ENCODE assay signal across 22 cellular contexts in the genomic region with DNA sequence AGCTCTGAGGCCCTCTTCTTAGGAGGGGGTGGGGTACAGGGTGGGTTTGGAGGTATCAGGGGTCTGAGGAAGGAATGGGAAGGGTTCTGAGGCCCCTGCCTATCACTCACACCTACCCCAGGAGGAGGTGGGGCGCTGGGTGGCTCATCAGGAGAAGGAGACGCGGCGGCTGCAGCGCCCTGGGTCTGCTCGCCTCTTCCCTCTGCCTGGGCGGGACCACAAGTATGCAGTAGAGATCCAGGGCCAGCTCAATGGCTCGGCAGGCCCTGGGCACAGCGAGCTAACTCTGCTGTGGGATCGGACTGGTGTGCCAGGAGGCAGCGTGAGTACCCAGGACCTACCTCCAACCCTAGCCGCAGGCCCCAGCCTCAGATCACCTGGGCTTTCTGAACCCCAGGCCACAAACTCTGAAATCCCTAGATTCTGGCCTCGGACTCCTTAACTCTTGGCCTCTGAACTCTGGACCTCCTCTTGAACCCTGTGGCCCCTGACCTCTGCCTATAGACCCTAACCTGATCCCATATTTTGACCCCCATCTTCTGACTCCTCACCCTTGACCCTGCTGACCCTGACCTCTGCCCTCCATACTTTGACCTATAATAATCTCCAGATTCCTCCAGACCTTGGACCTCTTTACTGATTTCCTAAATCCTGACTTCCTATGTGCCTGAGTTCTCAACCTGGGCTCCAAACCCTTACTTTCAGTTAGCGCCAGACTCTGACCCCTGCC. TPM values are rescaled to one million over a fixed set of nuclear protein-coding genes. Genes with fewer than 3 reads are reported as not detected.
DNase-seq lines count a peak whose midpoint lies in the region; ATAC-seq and TF ChIP-seq lines count a peak whose summit lies in the region.
"Had no signal": no experiment of that assay in that cellular context is flagged by ENCODE, and none has a peak within 500 bp of the region (broad histone marks: within the 10 kb centered on the region; RNA-seq: fewer than 3 reads in every experiment).

No MANE protein-coding gene starts in this region.

- peak; percentile 47 for DNase-seq in H7
- peak; percentile 30 for DNase-seq in HT-29 (ENCODE audit: low spot score)
- no peak for DNase-seq in nephron progenitor cell
- no peak for DNase-seq in CD4-positive, alpha-beta T cell
- DNase-seq in OCI-LY7 (ENCODE audit: low spot score) = no peak
- DNase-seq: Caco-2; CD4-positive, alpha-beta memory T cell; DMS 273 treated with DMSO at 0.1 percent for 48 hours; DND-41; Karpas-422; NCI-H1417; NCI-H187; NCI-H226; NCI-H510A treated with DMSO at 0.1 percent for 48 hours; NCI-H748 treated with DMSO at 0.1 percent for 48 hours; SIG-M5; SK-N-SH had no signal

- TF ChIP-seq CTCF in nephron progenitor cell (IDR thresholded peaks at IDR 0.05) (no peak), gastroesophageal sphincter (IDR thresholded peaks at IDR 0.05) (no peak), OCI-LY7 (conservative IDR thresholded peaks at IDR 0.05; ENCODE audit: low read length) (no peak)
- TF ChIP-seq CTCF in CD4-positive, alpha-beta T cell (IDR thresholded peaks at IDR 0.05) = no peak

- H3K27ac Mint-ChIP-seq in nephron progenitor cell = peak overlapping the region; percentile 15
- no peak overlapping the region for H3K27ac Mint-ChIP-seq in CD4-positive, alpha-beta T cell
- H3K27ac Mint-ChIP-seq: IgD-negative memory B cell had no signal

- H3K36me3 Mint-ChIP-seq in nephron progenitor cell (ENCODE audit: low read depth) = peaks cover 36% of the 10 kb centered on the region
- H3K36me3 Mint-ChIP-seq in CD4-positive, alpha-beta T cell (ENCODE audit: low read depth) = peaks cover 6% of the 10 kb centered on the region

- TF ChIP-seq EP300 in gastroesophageal sphincter (IDR thresholded peaks at IDR 0.05) = no peak

- no peaks in the 10 kb centered on the region for H3K27me3 Mint-ChIP-seq in nephron progenitor cell (ENCODE audit: low read depth, poor library complexity)
- H3K27me3 Mint-ChIP-seq in CD4-positive, alpha-beta T cell = no peaks in the 10 kb centered on the region
- H3K27me3 Mint-ChIP-seq: CD4-positive, alpha-beta memory T cell; IgD-negative memory B cell had no signal

- intact Hi-C loops in CD4-positive, alpha-beta T cell (cut with DNase I, micrococcal nuclease) = no loop called here
- intact Hi-C loops in OCI-LY7 (cut with micrococcal nuclease; ENCODE audit: unreplicated experiment) = no loop called here

- no peaks in the 10 kb centered on the region for H4K20me1 ChIP-seq in OCI-LY7 (ENCODE audit: insufficient read depth, low read length)

- H3K4me1 Mint-ChIP-seq in nephron progenitor cell = peaks cover 7% of the 10 kb centered on the region
- no peaks in the 10 kb centered on the region for H3K4me1 Mint-ChIP-seq in CD4-positive, alpha-beta T cell (ENCODE audit: low read depth)

- no peak overlapping the region for H2AFZ ChIP-seq in OCI-LY7 (ENCODE audit: low read length)

- BruUV-seq in OCI-LY7 (replicated peaks; lab: Mats Ljungman, UMichigan) = no TSS peak

- WGBS in gastroesophageal sphincter (ENCODE audit: low coverage in 1 of 2), 2 donors = 89 to 100% methylated on average over 2 to 3 of the region's 14 CpGs

- H3K27me3 ChIP-seq in H7 (ENCODE audit: control insufficient read depth, insufficient read depth, low read length) (no peaks in the 10 kb centered on the region), gastroesophageal sphincter (no peaks in the 10 kb centered on the region)
- no peaks in the 10 kb centered on the region for H3K27me3 ChIP-seq in CD4-positive, alpha-beta T cell (ENCODE audit: control insufficient read depth, insufficient read depth, low read length)

- CTCF ChIA-PET in CD4-positive, alpha-beta T cell (lab: Charles Lee) = no interaction called here
- CTCF ChIA-PET in OCI-LY7 (lab: Charles Lee; ENCODE audit: unreplicated experiment) = no interaction called here

- H3K9me3 Mint-ChIP-seq in nephron progenitor cell = no peaks in the 10 kb centered on the region
- no peaks in the 10 kb centered on the region for H3K9me3 Mint-ChIP-seq in CD4-positive, alpha-beta T cell
- H3K9me3 Mint-ChIP-seq: CD4-positive, alpha-beta memory T cell; IgD-negative memory B cell had no signal

- H3K9me2 ChIP-seq in OCI-LY7 (ENCODE audit: insufficient read depth, low read length) = no peaks in the 10 kb centered on the region
- H3K9me2 ChIP-seq: SK-N-SH had no signal

- H3K27ac ChIP-seq in CD4-positive, alpha-beta T cell (ENCODE audit: low read depth, low read length) = no peak overlapping the region
- H3K27ac ChIP-seq in gastroesophageal sphincter (no peak overlapping the region), OCI-LY7 (ENCODE audit: low read depth, low read length, poor library complexity, severe bottlenecking) (no peak overlapping the region)
- H3K27ac ChIP-seq: RWPE1 had no signal

- no peaks in the 10 kb centered on the region for H3K4me1 ChIP-seq in gastroesophageal sphincter
- no peaks in the 10 kb centered on the region for H3K4me1 ChIP-seq in OCI-LY7 (ENCODE audit: insufficient read depth, low read length, poor library complexity, severe bottlenecking)
- H3K4me1 ChIP-seq: Caco-2, HAP-1 had no signal

- H3K9me3 ChIP-seq in CD4-positive, alpha-beta T cell (ENCODE audit: control insufficient read depth, low read length) = no peaks in the 10 kb centered on the region
- H3K9me3 ChIP-seq in gastroesophageal sphincter = no peaks in the 10 kb centered on the region
- no peaks in the 10 kb centered on the region for H3K9me3 ChIP-seq in OCI-LY7 (ENCODE audit: low read length)
- H3K9me3 ChIP-seq: Caco-2, HAP-1, SK-N-SH had no signal

- H3K4me3 ChIP-seq in H7 (ENCODE audit: insufficient read depth, low read depth, low read length) (no peak overlapping the region), gastroesophageal sphincter (no peak overlapping the region), OCI-LY7 (ENCODE audit: low read depth, low read length, poor library complexity, severe bottlenecking) (no peak overlapping the region)
- H3K4me3 ChIP-seq: HAP-1 had no signal

- no peaks in the 10 kb centered on the region for H3K79me2 ChIP-seq in OCI-LY7 (ENCODE audit: insufficient read depth, low read depth, low read length)

- H3K4me2 ChIP-seq in OCI-LY7 (ENCODE audit: low read length) = no peak overlapping the region
- H3K4me2 ChIP-seq: SK-N-SH had no signal

- no peak for ATAC-seq in CD4-positive, alpha-beta T cell (ENCODE audit: poor library complexity)
- ATAC-seq in gastroesophageal sphincter = no peak

- H3K36me3 ChIP-seq in H7 (replicated peaks; ENCODE audit: control insufficient read depth, insufficient read depth, low read length) (peaks cover 2% of the 10 kb centered on the region), gastroesophageal sphincter (peaks cover 0 to 92% of the 10 kb centered on the region in 2 donors), OCI-LY7 (ENCODE audit: insufficient read depth, low read length) (peaks cover 6% of the 10 kb centered on the region; the same call in 1 of the 2 replicates)

- POLR2A ChIA-PET in CD4-positive, alpha-beta T cell (lab: Charles Lee) = no interaction called here
- POLR2A ChIA-PET in OCI-LY7 (lab: Charles Lee) = interaction anchor here (0.7 kb wide), 1 partner anchor 1961 kb away, joined by 5 read pairs; no protein-coding TSS in a partner anchor

- no peak for TF ChIP-seq POLR2A in gastroesophageal sphincter (IDR thresholded peaks at IDR 0.05)

- H3K4me3 Mint-ChIP-seq in nephron progenitor cell = no peak overlapping the region
- no peak overlapping the region for H3K4me3 Mint-ChIP-seq in CD4-positive, alpha-beta T cell
- H3K4me3 Mint-ChIP-seq: CD4-positive, alpha-beta memory T cell; IgD-negative memory B cell had no signal

RNA-seq across cellular contexts. Expression of a gene that starts 24.1 kb away (rescaled TPM):
- total RNA-seq in H7 (2014; rRNA removed; shearing (Covaris generic)) = 26.1 and 33.4 TPM in 2 replicates
- 17.6 and 22.9 TPM in 2 replicates for total RNA-seq in HT-29 (2014; rRNA removed; shearing (Covaris generic))
- 1 to 10 TPM; 4.1 to 4.2 TPM for total RNA-seq in CD4-positive, alpha-beta T cell
- 10 to 100 TPM; 13.9 to 44.4 (median 18.1) TPM for total RNA-seq in gastroesophageal sphincter
- 6.0 and 10.5 TPM in 2 replicates for total RNA-seq in OCI-LY7 (2014; rRNA removed; shearing (Covaris generic))
- total RNA-seq in OCI-LY7 (2022) = 14.7 and 17.2 TPM in 2 replicates

RNA-seq across cellular contexts. Expression of a gene that starts 36.4 kb away (rescaled TPM):
- total RNA-seq in H7 (2014; rRNA removed; shearing (Covaris generic)) = 0.38 and 0.41 TPM in 2 replicates
- 0.29 and 0.81 TPM in 2 replicates for total RNA-seq in HT-29 (2014; rRNA removed; shearing (Covaris generic))
- total RNA-seq in CD4-positive, alpha-beta T cell = not detected
- total RNA-seq in gastroesophageal sphincter (under 1 TPM in 1 of 4 donors, not detected in 3; 0.27 TPM), OCI-LY7 (2022) (1.8 TPM in 2 replicates)
- total RNA-seq in OCI-LY7 (2014; rRNA removed; shearing (Covaris generic)) = not detected in 2 replicates
- total RNA-seq: CD4-positive, alpha-beta memory T cell; M059J had no signal

RNA-seq across cellular contexts. Expression of a gene that starts 40.6 kb away (rescaled TPM):
- total RNA-seq in H7 (2014; rRNA removed; shearing (Covaris generic)) = 7.8 and 11.5 TPM in 2 replicates
- 4.3 and 6.6 TPM in 2 replicates for total RNA-seq in HT-29 (2014; rRNA removed; shearing (Covaris generic))
- total RNA-seq in CD4-positive, alpha-beta T cell = not detected
- total RNA-seq in gastroesophageal sphincter = 10 to 100 TPM in 1 of 4 donors, 1 to 10 TPM in 1, not detected in 2; 1.7 to 17.5 TPM
- not detected in 2 replicates for total RNA-seq in OCI-LY7 (2014; rRNA removed; shearing (Covaris generic))
- 0.81 and 0.95 TPM in 2 replicates for total RNA-seq in OCI-LY7 (2022)
- total RNA-seq: CD4-positive, alpha-beta memory T cell had no signal

RNA-seq across cellular contexts. Expression of a gene that starts 47.1 kb away (rescaled TPM):
- 96.5 and 152 TPM in 2 replicates for total RNA-seq in H7 (2014; rRNA removed; shearing (Covaris generic))
- total RNA-seq in HT-29 (2014; rRNA removed; shearing (Covaris generic)) = 286 and 326 TPM in 2 replicates
- 10 to 100 TPM; 10.6 to 11.8 TPM for total RNA-seq in CD4-positive, alpha-beta T cell
- total RNA-seq in gastroesophageal sphincter = 10 to 100 TPM in 1 of 4 donors, 1 to 10 TPM in 2, under 1 TPM in 1; 0.93 to 13.6 (median 5.8) TPM
- 54.9 and 62.1 TPM in 2 replicates for total RNA-seq in OCI-LY7 (2014; rRNA removed; shearing (Covaris generic))
- total RNA-seq in OCI-LY7 (2022) = 35.9 and 42.3 TPM in 2 replicates

RNA-seq across cellular contexts. Expression of a gene that starts 47.6 kb away (rescaled TPM):
- 3.3 and 5.2 TPM in 2 replicates for total RNA-seq in H7 (2014; rRNA removed; shearing (Covaris generic))
- total RNA-seq in HT-29 (2014; rRNA removed; shearing (Covaris generic)) = 4.4 and 4.7 TPM in 2 replicates
- total RNA-seq in CD4-positive, alpha-beta T cell = under 1 TPM in 1 of 2 experiments, not detected in 1; 0.16 TPM
- under 1 TPM in 1 of 4 donors, not detected in 3; 0.93 TPM for total RNA-seq in gastroesophageal sphincter
- 1.4 TPM in 1 of 2 replicates, not detected in the other for total RNA-seq in OCI-LY7 (2014; rRNA removed; shearing (Covaris generic))
- 0.40 and 0.70 TPM in 2 replicates for total RNA-seq in OCI-LY7 (2022)

Comparison
In these comparisons a context has a peak if more than half of its experiments do, and no peak if none do; other contexts are left out.
1. DNase-seq: peak in H7 (single experiment) and HT-29 (single experiment); none in nephron progenitor cell (single experiment), CD4-positive, alpha-beta T cell (0 of 10) and OCI-LY7 (single experiment).